17 cellular contexts compared by ENCODE assay signal in the genomic region with DNA sequence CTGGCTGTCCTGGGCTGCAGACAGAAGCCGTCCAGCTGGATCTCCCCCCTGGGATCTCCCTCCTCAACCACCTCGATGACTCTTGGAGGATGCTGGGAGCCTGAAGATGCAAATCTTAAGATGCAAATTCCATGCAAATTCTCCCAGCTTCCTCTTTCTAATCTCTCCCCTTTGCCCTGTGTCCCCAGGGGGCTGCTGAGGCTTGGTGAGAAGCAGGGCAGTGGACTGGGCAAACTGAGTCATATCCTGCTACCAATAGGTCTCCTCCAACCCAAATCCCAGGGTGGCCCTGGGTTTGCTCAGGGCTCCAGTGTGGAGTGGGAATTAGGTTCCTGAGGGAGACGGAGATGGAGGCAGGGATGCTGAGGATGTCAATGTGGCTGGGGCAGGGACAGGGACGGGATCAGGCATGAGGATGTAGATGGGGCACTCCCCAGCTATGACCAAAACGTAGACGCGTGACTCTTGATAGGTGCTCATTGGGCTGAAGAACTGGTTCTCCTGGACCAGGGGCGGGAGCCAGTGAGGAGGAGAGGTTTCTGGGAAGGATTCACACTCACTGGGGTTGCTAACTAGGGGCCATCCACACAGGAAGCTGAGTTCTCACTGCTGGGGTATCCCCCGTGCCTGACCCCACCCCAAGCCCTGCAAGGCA. TPM values are rescaled to one million over a fixed set of nuclear protein-coding genes. Genes with fewer than 3 reads are reported as not detected.
DNase-seq lines count a peak whose midpoint lies in the region; ATAC-seq, FAIRE-seq and TF ChIP-seq lines count a peak whose summit lies in the region.
"Had no signal": no experiment of that assay in that cellular context is flagged by ENCODE, and none has a peak within 500 bp of the region (broad histone marks: within the 10 kb centered on the region; RNA-seq: fewer than 3 reads in every experiment).

No MANE protein-coding gene starts in this region.

- no peaks in the 10 kb centered on the region for H3K27me3 ChIP-seq in effector memory CD4-positive, alpha-beta T cell (replicated peaks; ENCODE audit: control insufficient read depth, insufficient read depth, low read length, poor library complexity, severe bottlenecking)

- H3K4me3 ChIP-seq in effector memory CD4-positive, alpha-beta T cell (ENCODE audit: insufficient read depth, low read depth, low read length, poor library complexity, severe bottlenecking): no peak overlapping the region
- H3K4me3 ChIP-seq: breast epithelium had no signal

- H3K9me3 ChIP-seq in effector memory CD4-positive, alpha-beta T cell (ENCODE audit: control insufficient read depth, low read length): no peaks in the 10 kb centered on the region
- H3K9me3 ChIP-seq: breast epithelium had no signal

- no peaks in the 10 kb centered on the region for H3K9me3 Mint-ChIP-seq in IgD-negative memory B cell
- H3K9me3 Mint-ChIP-seq: stimulated activated naive CD8-positive, alpha-beta T cell treated with anti-CD3 and anti-CD28 coated beads, Interleukin-15, amount 100 ng/mL, for 72 hours had no signal

- no peak for TF ChIP-seq POLR2A in GM12892 (IDR thresholded peaks at IDR 0.05; ENCODE audit: low read depth, low read length)

- H3K4me3 Mint-ChIP-seq in IgD-negative memory B cell: peak overlapping the region; percentile 29 to 91 (median 74)
- H3K4me3 Mint-ChIP-seq: stimulated activated naive CD8-positive, alpha-beta T cell treated with anti-CD3 and anti-CD28 coated beads, Interleukin-15, amount 100 ng/mL, for 72 hours had no signal

- ATAC-seq in GM21723 (IDR thresholded peaks at IDR 0.05; ENCODE audit: unreplicated experiment) (peak; percentile 52), esophagus mucosa (peak; percentile 90)
- ATAC-seq: stimulated activated naive CD8-positive, alpha-beta T cell treated with anti-CD3 and anti-CD28 coated beads, Interleukin-15, amount 100 ng/mL, for 72 hours had no signal

- FAIRE-seq in GM12892 (lab: Jason Lieb, UNC): peak; percentile 86
- FAIRE-seq: endometrium had no signal

- H3K27ac ChIP-seq in effector memory CD4-positive, alpha-beta T cell (ENCODE audit: insufficient read depth, low read length, poor library complexity, severe bottlenecking): no peak overlapping the region
- H3K27ac ChIP-seq: breast epithelium had no signal

- DNase-seq in GM12892 (ENCODE audit: insufficient read length): no peak
- DNase-seq in middle frontal gyrus (ENCODE audit: extremely low spot score, low spot score): no peak
- no peak for DNase-seq in effector memory CD4-positive, alpha-beta T cell
- DNase-seq in stimulated activated CD4-positive, alpha-beta T cell treated with anti-CD3 and anti-CD28 coated beads, Interleukin-15, amount 100 ng/mL, for 24 hours: no peak
- no peak for DNase-seq in stimulated activated CD4-positive, alpha-beta T cell treated with anti-CD3 and anti-CD28 coated beads, Interleukin-2, amount 100 ng/mL, for 48 hours
- DNase-seq: activated naive CD4-positive, alpha-beta T cell treated with Interleukin-2 at 50 U/mL for 16 hours; glutamatergic neuron; NCI-H1417; NCI-H510A treated with DMSO at 0.1 percent for 48 hours; stimulated activated naive CD8-positive, alpha-beta T cell treated with anti-CD3 and anti-CD28 coated beads, Interleukin-15, amount 100 ng/mL, for 72 hours had no signal

- H3K27me3 Mint-ChIP-seq in IgD-negative memory B cell: peaks cover 10% of the 10 kb centered on the region

- no peaks in the 10 kb centered on the region for H3K36me3 ChIP-seq in effector memory CD4-positive, alpha-beta T cell (ENCODE audit: control insufficient read depth, insufficient read depth, low read length)
- H3K36me3 ChIP-seq: breast epithelium had no signal

- H3K36me3 Mint-ChIP-seq in IgD-negative memory B cell: no peaks in the 10 kb centered on the region

- H3K4me1 Mint-ChIP-seq in IgD-negative memory B cell: peaks cover 23 to 32% (median 31%) of the 10 kb centered on the region in 3 donors

- peaks cover 8% of the 10 kb centered on the region for H3K4me1 ChIP-seq in effector memory CD4-positive, alpha-beta T cell (ENCODE audit: control insufficient read depth, insufficient read depth, low read length, poor library complexity, severe bottlenecking)
- H3K4me1 ChIP-seq: breast epithelium had no signal

- peak overlapping the region; percentile 6 to 92 (median 71) for H3K27ac Mint-ChIP-seq in IgD-negative memory B cell
- H3K27ac Mint-ChIP-seq: stimulated activated naive CD8-positive, alpha-beta T cell treated with anti-CD3 and anti-CD28 coated beads, Interleukin-15, amount 100 ng/mL, for 72 hours had no signal

RNA-seq across cellular contexts. Expression of gene ALOX12B, which starts 3.6 kb away (rescaled TPM):
- polyA plus RNA-seq in GM12892 (2012; ENCODE audit: missing spikeins): not detected
- 0.41 TPM for polyA plus RNA-seq in IgD-negative memory B cell
- total RNA-seq in esophagus mucosa: 15.0 TPM
- total RNA-seq: breast epithelium, renal cortical epithelial cell had no signal

RNA-seq across cellular contexts. Expression of gene ALOXE3, which starts 27.2 kb away (rescaled TPM):
- not detected for polyA plus RNA-seq in GM12892 (2012; ENCODE audit: missing spikeins)
- not detected for polyA plus RNA-seq in IgD-negative memory B cell
- 4.0 TPM for total RNA-seq in esophagus mucosa
- total RNA-seq: renal cortical epithelial cell had no signal

RNA-seq across cellular contexts. Expression of gene HES7, which starts 32.7 kb away (rescaled TPM):
- 0.21 TPM for polyA plus RNA-seq in GM12892 (2012; ENCODE audit: missing spikeins)
- polyA plus RNA-seq in IgD-negative memory B cell: not detected
- 0.40 TPM for total RNA-seq in esophagus mucosa
- total RNA-seq: breast epithelium, kidney epithelial cell, renal cortical epithelial cell had no signal

RNA-seq across cellular contexts. Expression of gene ALOX15B, which starts 52.3 kb away (rescaled TPM):
- not detected for polyA plus RNA-seq in GM12892 (2012; ENCODE audit: missing spikeins)
- polyA plus RNA-seq in IgD-negative memory B cell: not detected
- 121 TPM for total RNA-seq in esophagus mucosa
